In genomic region chr1:205440121-205440475, GRCh38 we compare ENCODE assay signal across 11 cellular contexts. TPM values are rescaled to one million over a fixed set of nuclear protein-coding genes. Genes with fewer than 3 reads are reported as not detected.
DNase-seq lines count a peak whose midpoint lies in the region; ATAC-seq and TF ChIP-seq lines count a peak whose summit lies in the region.
"Had no signal": no experiment of that assay in that cellular context is flagged by ENCODE, and none has a peak within 500 bp of the region (broad histone marks: within the 10 kb centered on the region; RNA-seq: fewer than 3 reads in every experiment).

No MANE protein-coding gene starts in this region.

- no peaks in the 10 kb centered on the region for H3K9me2 ChIP-seq in DOHH2 (replicated peaks; ENCODE audit: control insufficient read depth, low read length)
- H3K9me2 ChIP-seq in Karpas-422 (replicated peaks; ENCODE audit: insufficient read depth, low read length): no peaks in the 10 kb centered on the region

- peak overlapping the region; percentile 77 for H3K27ac Mint-ChIP-seq in MCF 10A (ENCODE audit: low read depth, unreplicated experiment)

- 0 out of 2 replicates have a peak overlapping the region, but pooled peaks have one; percentile 42 for H2AFZ ChIP-seq in Karpas-422 (ENCODE audit: low read length)
- H2AFZ ChIP-seq in neuronal stem cell (ENCODE audit: low read length): no peak overlapping the region

- CTCF ChIA-PET in MCF 10A (lab: Yijun Ruan, JAX): interaction anchor here (0.6 to 7.6 kb wide), 12 partner anchors 12 to 241 kb away, joined by 3 to 110 read pairs (median 9); no protein-coding TSS in a partner anchor

- H2BK5ac ChIP-seq in neuronal stem cell (ENCODE audit: low read length): peak overlapping the region; percentile 27

- H3K4ac ChIP-seq in neuronal stem cell (ENCODE audit: low read length): peak overlapping the region; percentile 44

- H3K36me3 Mint-ChIP-seq in MCF 10A (ENCODE audit: insufficient read depth, unreplicated experiment): peaks cover 4% of the 10 kb centered on the region

- BruUV-seq in MCF 10A (replicated peaks; lab: Mats Ljungman, UMichigan): no TSS peak

- ATAC-seq in left colon: no peak
- ATAC-seq: gastrocnemius medialis had no signal

- H3K27ac ChIP-seq in DOHH2 (ENCODE audit: low read depth, low read length) (peak overlapping the region; percentile 67), Karpas-422 (ENCODE audit: low read length) (no peak overlapping the region), neuronal stem cell (replicated peaks; ENCODE audit: low read length) (no peak overlapping the region)

- TF ChIP-seq CTCF in DOHH2 (IDR thresholded peaks at IDR 0.05; ENCODE audit: low read depth, low read length, poor library complexity, severe bottlenecking) (no peak), MCF 10A (IDR thresholded peaks at IDR 0.05; ENCODE audit: unreplicated experiment) (no peak), lower leg skin (IDR thresholded peaks at IDR 0.05) (no peak)

- peaks cover 25% of the 10 kb centered on the region for H3K4me1 Mint-ChIP-seq in MCF 10A (ENCODE audit: insufficient read depth, unreplicated experiment)

- H2AK5ac ChIP-seq in neuronal stem cell (ENCODE audit: low read depth, low read length): peak overlapping the region; percentile 61

- no peak overlapping the region for H3K14ac ChIP-seq in neuronal stem cell (ENCODE audit: low read length)

- peak overlapping the region; percentile 39 for H3K9ac ChIP-seq in Karpas-422 (ENCODE audit: low read length)
- no peak overlapping the region for H3K9ac ChIP-seq in neuronal stem cell (ENCODE audit: low read depth, low read length, poor library complexity)

- H3K4me3 ChIP-seq in DOHH2 (ENCODE audit: low read length) (peak overlapping the region; percentile 63), Karpas-422 (ENCODE audit: low read length) (no peak overlapping the region; the same call in 1 of the 2 replicates), neuronal stem cell (ENCODE audit: low read length in 2 of 2) (no peak overlapping the region), lower leg skin (ENCODE audit: low read depth, poor library complexity, severe bottlenecking) (no peak overlapping the region)
- H3K4me3 ChIP-seq: gastrocnemius medialis, left lung had no signal

- H4K91ac ChIP-seq in neuronal stem cell (ENCODE audit: low read depth, low read length, poor library complexity): no peak overlapping the region

- H3K4me3 Mint-ChIP-seq in MCF 10A (ENCODE audit: unreplicated experiment): no peak overlapping the region

- H3K79me1 ChIP-seq in neuronal stem cell (ENCODE audit: low read depth, low read length): peaks cover 8% of the 10 kb centered on the region

- intact Hi-C loops in MCF 10A (cut with micrococcal nuclease) (no loop called here), left colon (cut with DNase I, micrococcal nuclease) (no loop called here), lower leg skin (cut with DNase I; ENCODE audit: low total_unique reads) (no loop called here)

- H3K4me2 ChIP-seq in DOHH2 (ENCODE audit: low read length) (peak overlapping the region; percentile 69), Karpas-422 (ENCODE audit: low read depth, low read length, poor library complexity, severe bottlenecking) (no peak overlapping the region), neuronal stem cell (ENCODE audit: insufficient read depth, low read length, poor library complexity, severe bottlenecking) (no peak overlapping the region)

- H3F3A ChIP-seq in DOHH2 (ENCODE audit: control insufficient read depth, insufficient read depth): no peaks in the 10 kb centered on the region

- no peak for DNase-seq in Karpas-422
- no peak for DNase-seq in MCF 10A (ENCODE audit: unreplicated experiment)
- DNase-seq in neuronal stem cell (ENCODE audit: low spot score): no peak
- DNase-seq in NCI-H128 (lab: John Stamatoyannopoulos, UW; ENCODE audit: unreplicated experiment): no peak
- DNase-seq in left colon: no peak
- DNase-seq in lower leg skin (ENCODE audit: low spot score in 2 of 2): no peak
- DNase-seq: gastrocnemius medialis; left lung; NCI-H187; stimulated activated CD4-positive, alpha-beta T cell treated with anti-CD3 and anti-CD28 coated beads, Interleukin-4, amount 100 ng/mL, for 1 hour had no signal

- WGBS in neuronal stem cell (ENCODE audit: extremely low coverage in 2 of 2, insufficient read length in 2 of 2, insufficient replicate concordance in 1 of 2), 2 donors: no CpG with 5 or more reads among the region's 5 CpGs
- WGBS in lower leg skin, 2 donors: 75 to 79% methylated on average over 4 to 5 of the region's 5 CpGs

- no peak for TF ChIP-seq POLR2A in lower leg skin (IDR thresholded peaks at IDR 0.05)

- H3K27me3 ChIP-seq in DOHH2 (ENCODE audit: control insufficient read depth, low read length) (no peaks in the 10 kb centered on the region; the same call in 1 of the 2 replicates), Karpas-422 (ENCODE audit: low read length) (no peaks in the 10 kb centered on the region), neuronal stem cell (ENCODE audit: control insufficient read depth in 3 of 3, insufficient read depth in 3 of 3, low read depth in 1 of 3, low read length in 3 of 3) (peaks cover 0 to 76% (median 0%) of the 10 kb centered on the region in 3 experiments)
- H3K27me3 ChIP-seq: gastrocnemius medialis had no signal

- H2BK12ac ChIP-seq in neuronal stem cell (ENCODE audit: low read length): no peak overlapping the region

- H4K20me1 ChIP-seq in DOHH2 (ENCODE audit: control insufficient read depth, insufficient read depth, low read depth, low read length): no peaks in the 10 kb centered on the region
- 0 out of 2 replicates have a peak, but pooled peaks cover 4% of the 10 kb centered on the region for H4K20me1 ChIP-seq in Karpas-422 (ENCODE audit: insufficient read depth, low read depth, low read length)

- H4K8ac ChIP-seq in neuronal stem cell (ENCODE audit: low read depth, low read length): no peak overlapping the region

- peaks cover 83% of the 10 kb centered on the region for H3K4me1 ChIP-seq in DOHH2 (ENCODE audit: control insufficient read depth, low read length)
- peaks cover 27% of the 10 kb centered on the region for H3K4me1 ChIP-seq in Karpas-422 (ENCODE audit: low read length)
- peaks cover 30 to 66% of the 10 kb centered on the region in 2 donors for H3K4me1 ChIP-seq in neuronal stem cell (ENCODE audit: control insufficient read depth in 2 of 2, insufficient read depth in 1 of 2, low read depth in 1 of 2, low read length in 2 of 2)

- no peak overlapping the region for H2BK15ac ChIP-seq in neuronal stem cell (ENCODE audit: low read length)

- no peaks in the 10 kb centered on the region for H3K79me2 ChIP-seq in DOHH2 (ENCODE audit: control insufficient read depth, low read length)
- no peaks in the 10 kb centered on the region for H3K79me2 ChIP-seq in Karpas-422 (ENCODE audit: low read length)

- H3K27me3 Mint-ChIP-seq in MCF 10A (ENCODE audit: insufficient read depth, unreplicated experiment): peaks cover under 1% of the 10 kb centered on the region

- H3K23ac ChIP-seq in neuronal stem cell (ENCODE audit: low read depth, low read length, poor library complexity): peak overlapping the region; percentile 40

- H3K36me3 ChIP-seq in DOHH2 (ENCODE audit: control insufficient read depth, low read length): no peaks in the 10 kb centered on the region
- H3K36me3 ChIP-seq in Karpas-422 (ENCODE audit: insufficient read depth, low read length): no peaks in the 10 kb centered on the region
- peaks cover 0 to 19% of the 10 kb centered on the region in 2 donors for H3K36me3 ChIP-seq in neuronal stem cell (replicated peaks in 1 of 2; ENCODE audit: control insufficient read depth in 2 of 2, insufficient read depth in 2 of 2, low read length in 2 of 2)
- H3K36me3 ChIP-seq: gastrocnemius medialis, left lung had no signal

- no peaks in the 10 kb centered on the region for H3K9me3 ChIP-seq in DOHH2 (ENCODE audit: control insufficient read depth, insufficient read depth, low read length)
- H3K9me3 ChIP-seq in Karpas-422 (ENCODE audit: low read length): no peaks in the 10 kb centered on the region
- H3K9me3 ChIP-seq in neuronal stem cell (replicated peaks in 1 of 2; ENCODE audit: control insufficient read depth in 2 of 2, insufficient read depth in 1 of 2, low read depth in 1 of 2, low read length in 2 of 2): no peaks in the 10 kb centered on the region
- H3K9me3 ChIP-seq: gastrocnemius medialis, left lung had no signal

- peak overlapping the region; percentile 10 for H2BK120ac ChIP-seq in neuronal stem cell (ENCODE audit: low read depth, low read length)

- peak overlapping the region; percentile 88 for H3K18ac ChIP-seq in neuronal stem cell (ENCODE audit: low read length)

- POLR2A ChIA-PET in MCF 10A (lab: Yijun Ruan, JAX): interaction anchor here (0.6 to 4.5 kb wide), 6 partner anchors 8 to 1454 kb away, joined by 3 to 38 read pairs (median 5); no protein-coding TSS in a partner anchor

- H3K9me3 Mint-ChIP-seq in MCF 10A (ENCODE audit: unreplicated experiment): no peaks in the 10 kb centered on the region

RNA-seq across cellular contexts. Expression of gene BLACAT1, which starts 15.7 kb away (rescaled TPM):
- total RNA-seq in Karpas-422 (2014; rRNA removed; shearing (Covaris generic); ENCODE audit: low replicate concordance): not detected in 2 replicates
- total RNA-seq in MCF 10A (2022) (0.72 and 1.1 TPM in 2 replicates), left colon (under 1 TPM; 0.14 to 0.34 TPM), lower leg skin (under 1 TPM in 1 of 4 donors, not detected in 3; 0.26 TPM)
- polyA plus RNA-seq in neuronal stem cell (2013, experiment 1 of 2): 75.0 TPM
- 75.3 TPM for polyA plus RNA-seq in neuronal stem cell (2013, experiment 2 of 2)
- total RNA-seq: gastrocnemius medialis had no signal

RNA-seq across cellular contexts. Expression of gene LEMD1, which starts 18.2 kb away (rescaled TPM):
- total RNA-seq in Karpas-422 (2014; rRNA removed; shearing (Covaris generic); ENCODE audit: low replicate concordance): not detected in 2 replicates
- total RNA-seq in MCF 10A (2022) (1.4 TPM in 2 replicates), left colon (1 to 10 TPM in 1 of 2 donors, not detected in 1; 1.1 TPM), lower leg skin (not detected)
- 108 TPM for polyA plus RNA-seq in neuronal stem cell (2013, experiment 1 of 2)
- 112 TPM for polyA plus RNA-seq in neuronal stem cell (2013, experiment 2 of 2)
- total RNA-seq: gastrocnemius medialis had no signal
